In genomic region chr1:85025940-85026339, GRCh38 we compare ENCODE assay signal across 18 cellular contexts. TPM values are rescaled to one million over a fixed set of nuclear protein-coding genes. Genes with fewer than 3 reads are reported as not detected.
DNase-seq lines count a peak whose midpoint lies in the region; ATAC-seq, FAIRE-seq and TF ChIP-seq lines count a peak whose summit lies in the region.
"Had no signal": no experiment of that assay in that cellular context is flagged by ENCODE, and none has a peak within 500 bp of the region (broad histone marks: within the 10 kb centered on the region; RNA-seq: fewer than 3 reads in every experiment).

No MANE protein-coding gene starts in this region.

- TF ChIP-seq CTCF in tibial nerve (IDR thresholded peaks at IDR 0.05): no peak

- no peak for ATAC-seq in central memory CD8-positive, alpha-beta T cell (replicated peaks; ENCODE audit: extremely low read depth, poor library complexity, severe bottlenecking)

- no peaks in the 10 kb centered on the region for H3K36me3 ChIP-seq in tibial nerve

- WGBS in tibial nerve, 2 donors: 65 to 70% methylated on average over 1 of the region's 1 CpG

- TF ChIP-seq POLR2A in GM12892 (IDR thresholded peaks at IDR 0.05; ENCODE audit: low read depth, low read length): no peak
- no peak for TF ChIP-seq POLR2A in tibial nerve (IDR thresholded peaks at IDR 0.05)

- peak; percentile 14 for FAIRE-seq in GM12892 (lab: Jason Lieb, UNC)
- FAIRE-seq: G401.6, GM19239, H1 had no signal

- no peaks in the 10 kb centered on the region for H3K9me3 ChIP-seq in tibial nerve

- H3K4me1 ChIP-seq in tibial nerve: no peaks in the 10 kb centered on the region

- peaks cover 11% of the 10 kb centered on the region for H3K4me1 Mint-ChIP-seq in central memory CD8-positive, alpha-beta T cell

- H3K27me3 ChIP-seq in tibial nerve: no peaks in the 10 kb centered on the region

- TF ChIP-seq EP300 in tibial nerve (IDR thresholded peaks at IDR 0.05): no peak

- CTCF ChIA-PET in HEK293T (lab: Yijun Ruan, JAX): interaction anchor here (3.5 kb wide), 1 partner anchor 81 kb away, joined by 9 read pairs; no protein-coding TSS in a partner anchor

- no peak overlapping the region for H3K27ac ChIP-seq in tibial nerve
- H3K27ac ChIP-seq: GM23248 had no signal

- DNase-seq in GM12892 (ENCODE audit: insufficient read length): no peak
- DNase-seq in HEK293T (ENCODE audit: extremely low spot score): no peak
- DNase-seq in central memory CD8-positive, alpha-beta T cell (ENCODE audit: low spot score in 2 of 2): no peak
- DNase-seq in tibial nerve (ENCODE audit: low spot score in 2 of 2): no peak
- DNase-seq in mesenteric fat pad (ENCODE audit: low spot score): no peak
- no peak for DNase-seq in midbrain (lab: John Stamatoyannopoulos, UW)
- DNase-seq: C1 segment of cervical spinal cord; Calu3; CD4-positive, alpha-beta memory T cell; COR-L47; DMS153; DND-41; GM23248; H7; HCEC 1CT had no signal

- no peaks in the 10 kb centered on the region for H3K36me3 Mint-ChIP-seq in central memory CD8-positive, alpha-beta T cell (ENCODE audit: insufficient read depth)
- H3K36me3 Mint-ChIP-seq: CD4-positive, alpha-beta memory T cell had no signal

- no peaks in the 10 kb centered on the region for H3K9me3 Mint-ChIP-seq in central memory CD8-positive, alpha-beta T cell
- H3K9me3 Mint-ChIP-seq: CD4-positive, alpha-beta memory T cell had no signal

- POLR2A ChIA-PET in HEK293T (lab: Yijun Ruan, JAX): no interaction called here

- no peak overlapping the region for H3K4me3 Mint-ChIP-seq in central memory CD8-positive, alpha-beta T cell
- H3K4me3 Mint-ChIP-seq: CD4-positive, alpha-beta memory T cell had no signal

- H3K4me3 ChIP-seq in tibial nerve: no peak overlapping the region
- H3K4me3 ChIP-seq: GM23248 had no signal

- H3K27ac Mint-ChIP-seq in central memory CD8-positive, alpha-beta T cell (ENCODE audit: low read depth): peak overlapping the region; percentile 26
- H3K27ac Mint-ChIP-seq: CD4-positive, alpha-beta memory T cell had no signal

- no peaks in the 10 kb centered on the region for H3K27me3 Mint-ChIP-seq in central memory CD8-positive, alpha-beta T cell
- H3K27me3 Mint-ChIP-seq: CD4-positive, alpha-beta memory T cell had no signal

TF ChIP-seq in HEK293T, 16 proteins besides CTCF, POLR2A, EP300 and RAD21:
- no peak for TF ChIP-seq SP1 (IDR thresholded peaks at IDR 0.05)
- TF ChIP-seq BHLHE40 (IDR thresholded peaks at IDR 0.05; ENCODE audit: borderline replicate concordance): no peak
- TF ChIP-seq FOXM1 (IDR thresholded peaks at IDR 0.05; ENCODE audit: borderline replicate concordance): no peak
- no peak for TF ChIP-seq ELF4 (IDR thresholded peaks at IDR 0.05)
- TF ChIP-seq ARNT (IDR thresholded peaks at IDR 0.05): no peak
- no peak for TF ChIP-seq TARDBP (IDR thresholded peaks at IDR 0.05)
- TF ChIP-seq CTBP1 (IDR thresholded peaks at IDR 0.05; ENCODE audit: borderline replicate concordance): no peak
- TF ChIP-seq PKNOX1 (IDR thresholded peaks at IDR 0.05): 0 out of 2 replicates have a peak, but pooled peaks have one; percentile 7
- no peak for TF ChIP-seq HDGF (IDR thresholded peaks at IDR 0.05; ENCODE audit: borderline replicate concordance)

RNA-seq across cellular contexts. Expression of gene MCOLN3, which starts 22.4 kb away (rescaled TPM):
- 4.1 TPM for polyA plus RNA-seq in GM12892 (2012; ENCODE audit: missing spikeins)
- 10 to 100 TPM in 2 of 4 donors, 1 to 10 TPM in 2; 6.5 to 12.9 (median 8.6) TPM for total RNA-seq in tibial nerve
- 3.8 TPM for total RNA-seq in mesenteric fat pad

RNA-seq across cellular contexts. Expression of gene MCOLN2, which starts 29.0 kb away (rescaled TPM):
- 119 TPM for polyA plus RNA-seq in GM12892 (2012; ENCODE audit: missing spikeins)
- total RNA-seq in tibial nerve (10 to 100 TPM in 2 of 4 donors, 1 to 10 TPM in 2; 8.2 to 12.2 (median 9.8) TPM), mesenteric fat pad (0.29 TPM)
- total RNA-seq: GM23248 had no signal
